In the genomic region with DNA sequence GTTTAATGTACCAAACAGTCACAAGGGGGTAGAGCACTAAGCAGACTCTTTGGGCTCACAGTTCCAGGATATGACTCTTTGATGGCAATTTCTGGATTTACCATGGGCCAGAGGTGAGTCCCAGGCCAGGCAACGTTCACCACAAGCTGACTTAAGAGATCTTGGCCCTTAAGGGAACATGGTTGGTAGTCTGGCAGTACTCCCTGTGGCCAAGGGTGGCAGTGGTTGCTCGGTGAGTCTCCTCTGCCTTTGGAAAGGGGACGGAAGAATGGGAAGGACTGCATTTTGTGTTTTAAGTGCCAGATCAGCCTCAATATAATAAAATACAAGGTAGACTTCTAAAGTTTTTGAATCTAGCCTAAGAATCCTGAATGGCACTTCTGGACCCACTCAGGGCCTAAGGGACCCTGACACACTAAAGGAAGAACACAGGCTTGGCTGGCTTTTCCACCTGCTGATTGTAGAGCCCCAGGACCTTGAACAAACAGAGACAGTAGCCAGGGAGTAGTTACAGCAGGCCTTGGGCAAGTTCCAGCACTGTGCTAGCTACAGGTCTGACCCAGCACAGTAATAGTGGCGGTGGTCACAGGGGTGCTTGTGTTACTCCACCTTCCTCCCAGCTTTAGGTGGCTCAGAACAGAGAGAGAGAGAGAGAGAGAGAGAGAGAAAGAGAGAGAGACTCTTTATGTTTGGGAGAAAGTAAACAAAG, we compare ENCODE assay signal across 18 cellular contexts.
A peak's percentile ranks its signal among the peaks of the same experiment; 100 is the strongest.
DNase-seq lines count a peak whose midpoint lies in the region; ATAC-seq, FAIRE-seq and TF ChIP-seq lines count a peak whose summit lies in the region.
"Had no signal": no experiment of that assay in that cellular context is flagged by ENCODE, and none has a peak within 500 bp of the region (broad histone marks: within the 10 kb centered on the region; RNA-seq: fewer than 3 reads in every experiment).

No MANE protein-coding gene starts in this region.

- no peaks in the 10 kb centered on the region for H3K4me1 ChIP-seq in osteoblast (ENCODE audit: insufficient read depth, low read length)
- no peaks in the 10 kb centered on the region for H3K4me1 ChIP-seq in small intestine (ENCODE audit: control insufficient read depth in 2 of 2, insufficient read depth in 1 of 2, low read depth in 1 of 2, low read length in 1 of 2)
- H3K4me1 ChIP-seq: heart left ventricle had no signal

- no peaks in the 10 kb centered on the region for H4K20me1 ChIP-seq in osteoblast (ENCODE audit: insufficient read depth, low read length)

- no peaks in the 10 kb centered on the region for H3K79me2 ChIP-seq in osteoblast (ENCODE audit: insufficient read depth, low read length)

- no peak overlapping the region for H3K4me2 ChIP-seq in osteoblast (ENCODE audit: insufficient read depth, low read length)

- H3K36me3 ChIP-seq in osteoblast (ENCODE audit: insufficient read depth, low read length) (no peaks in the 10 kb centered on the region), small intestine (ENCODE audit: control insufficient read depth in 2 of 2, insufficient read depth in 2 of 2, low read length in 2 of 2) (no peaks in the 10 kb centered on the region)
- H3K36me3 ChIP-seq: heart left ventricle had no signal

- TF ChIP-seq CTCF in choroid plexus epithelial cell (conservative IDR thresholded peaks at IDR 0.05; ENCODE audit: low read depth, low read length) (peak; percentile 23), osteoblast (IDR thresholded peaks at IDR 0.05; ENCODE audit: extremely low read depth, low read depth, low read length) (peak; percentile 11)

- H3K4me3 ChIP-seq in choroid plexus epithelial cell (ENCODE audit: low read depth, low read length): no peak overlapping the region
- no peak overlapping the region for H3K4me3 ChIP-seq in osteoblast (ENCODE audit: insufficient read depth, low read length)
- H3K4me3 ChIP-seq in small intestine (ENCODE audit: low read depth in 1 of 2, low read length in 2 of 2): no peak overlapping the region
- H3K4me3 ChIP-seq: heart left ventricle had no signal

- H3K27ac ChIP-seq in osteoblast (ENCODE audit: low read depth, low read length): no peak overlapping the region
- H3K27ac ChIP-seq in small intestine (ENCODE audit: low read depth in 1 of 2, low read length in 1 of 2): no peak overlapping the region
- H3K27ac ChIP-seq: heart left ventricle, VCaP had no signal

- DNase-seq in DMS53 (lab: John Stamatoyannopoulos, UW) (peak; percentile 18), DMS53 treated with DMSO at 0.1 percent for 48 hours (lab: John Stamatoyannopoulos, UW; ENCODE audit: unreplicated experiment) (no peak), NCI-H2171 (lab: John Stamatoyannopoulos, UW) (peak; percentile 1), choroid plexus epithelial cell (ENCODE audit: low read depth) (no peak), osteoblast (ENCODE audit: insufficient read length, low spot score, missing footprints) (no peak), SHP77 treated with DMSO at 0.1 percent for 48 hours (lab: John Stamatoyannopoulos, UW) (no peak), small intestine (no peak)
- DNase-seq: CD8-positive, alpha-beta T cell; erythroblast; heart left ventricle; left colon; NCI-H1930; NCI-H510A treated with DMSO at 0.1 percent for 48 hours; stimulated activated naive CD4-positive, alpha-beta T cell had no signal

- WGBS in small intestine, 3 donors: 61 to 77% (median 72%) methylated on average over 4 of the region's 4 CpGs

- H3K27me3 ChIP-seq in osteoblast (ENCODE audit: insufficient read depth, low read length) (no peaks in the 10 kb centered on the region), small intestine (ENCODE audit: control insufficient read depth in 2 of 2, insufficient read depth in 2 of 2, low read length in 2 of 2) (no peaks in the 10 kb centered on the region)
- H3K27me3 ChIP-seq: heart left ventricle had no signal

- no peak for ATAC-seq in GM21529 (IDR thresholded peaks at IDR 0.05; ENCODE audit: unreplicated experiment)
- ATAC-seq: CD8-positive, alpha-beta T cell; heart left ventricle; left colon had no signal

- no peak for FAIRE-seq in small intestine (lab: Jason Lieb, UNC)
- FAIRE-seq: colon, GM19239 had no signal

- peaks cover 3% of the 10 kb centered on the region for H3K9me3 ChIP-seq in osteoblast (ENCODE audit: low read depth, low read length)
- no peaks in the 10 kb centered on the region for H3K9me3 ChIP-seq in small intestine (ENCODE audit: control insufficient read depth, low read depth)

- H2AFZ ChIP-seq in osteoblast (ENCODE audit: low read length): no peak overlapping the region

Comparison
In these comparisons a context has a peak if more than half of its experiments do, and no peak if none do; other contexts are left out.
1. DNase-seq: peak in DMS53 (single experiment) and NCI-H2171 (single experiment); none in DMS53 treated with DMSO at 0.1 percent for 48 hours (single experiment), choroid plexus epithelial cell (single experiment), osteoblast (single experiment), SHP77 treated with DMSO at 0.1 percent for 48 hours (single experiment) and small intestine (single experiment).